In the genomic region with DNA sequence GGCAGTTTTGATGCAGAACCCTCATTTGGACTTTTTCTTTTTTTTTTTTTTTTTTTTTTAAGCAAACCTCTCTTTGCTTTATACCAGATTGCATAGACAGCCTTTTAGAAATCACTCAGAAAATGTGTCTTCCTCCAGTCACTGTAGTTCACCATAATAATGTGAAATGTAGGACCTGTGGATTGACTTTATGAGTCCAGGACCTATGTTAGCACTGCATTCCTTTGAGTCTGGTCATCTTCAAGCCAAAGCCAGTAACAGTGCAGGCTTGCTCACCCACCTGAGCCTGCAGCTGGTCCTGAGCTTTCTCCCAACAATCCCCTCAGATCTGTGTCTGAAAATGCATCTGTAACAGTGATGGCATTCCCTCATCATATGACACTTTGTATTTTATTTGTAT, we compare ENCODE assay signal across 33 cellular contexts.
A peak's percentile ranks its signal among the peaks of the same experiment; 100 is the strongest.
DNase-seq lines count a peak whose midpoint lies in the region; ATAC-seq, FAIRE-seq and TF ChIP-seq lines count a peak whose summit lies in the region.
"Had no signal": no experiment of that assay in that cellular context is flagged by ENCODE, and none has a peak within 500 bp of the region (broad histone marks: within the 10 kb centered on the region; RNA-seq: fewer than 3 reads in every experiment).

No MANE protein-coding gene starts in this region.

- H3K4me1 Mint-ChIP-seq in HFFc6 (ENCODE audit: low read depth), result peaks cover 64% of the 10 kb centered on the region
- H3K4me1 Mint-ChIP-seq in effector memory CD8-positive, alpha-beta T cell (ENCODE audit: low read depth in 2 of 2), result peaks cover 0 to 1% of the 10 kb centered on the region in 2 donors
- H3K4me1 Mint-ChIP-seq: activated B cell treated with CpG ODN at 0.5 μM for 24 hours; activated naive CD8-positive, alpha-beta T cell treated with anti-CD3 and anti-CD28 coated beads for 36 hours; B cell; memory B cell had no signal

- peaks cover 46% of the 10 kb centered on the region for H3K4me1 ChIP-seq in A549
- H3K4me1 ChIP-seq: colonic mucosa, HAP-1, sigmoid colon, thyroid gland had no signal

- H3K4me3 Mint-ChIP-seq in HFFc6, result no peak overlapping the region
- no peak overlapping the region for H3K4me3 Mint-ChIP-seq in effector memory CD8-positive, alpha-beta T cell
- H3K4me3 Mint-ChIP-seq: activated B cell treated with CpG ODN at 0.5 μM for 24 hours; activated naive CD8-positive, alpha-beta T cell treated with anti-CD3 and anti-CD28 coated beads for 36 hours; B cell; brain; endodermal cell; IgD-negative memory B cell; memory B cell; stimulated activated naive CD8-positive, alpha-beta T cell treated with anti-CD3 and anti-CD28 coated beads, Interleukin-15, Interleukin-2, amounts not matched to agents 100 ng/mL and 50 ng/mL, for 24 hours had no signal

- peak in 1 of 2 experiments; percentile 43; a peak in 1 of 6 replicates for ATAC-seq in A549
- ATAC-seq in effector memory CD8-positive, alpha-beta T cell (replicated peaks), result no peak
- ATAC-seq in HG02970 (IDR thresholded peaks at IDR 0.05; ENCODE audit: low FRiP score, unreplicated experiment), result no peak
- ATAC-seq: GM12878, left colon had no signal

- no peaks in the 10 kb centered on the region for H3K36me3 Mint-ChIP-seq in HFFc6 (ENCODE audit: low read depth)
- H3K36me3 Mint-ChIP-seq in effector memory CD8-positive, alpha-beta T cell (ENCODE audit: insufficient read depth), result no peaks in the 10 kb centered on the region
- H3K36me3 Mint-ChIP-seq: activated naive CD8-positive, alpha-beta T cell treated with anti-CD3 and anti-CD28 coated beads for 36 hours; brain; IgD-negative memory B cell; memory B cell had no signal

- H3K27me3 Mint-ChIP-seq in HFFc6 (ENCODE audit: insufficient read depth), result no peaks in the 10 kb centered on the region; the same call in 1 of the 2 replicates
- H3K27me3 Mint-ChIP-seq in effector memory CD8-positive, alpha-beta T cell, result peaks cover 32 to 35% of the 10 kb centered on the region in 2 donors
- H3K27me3 Mint-ChIP-seq: brain, progenitor cell of endocrine pancreas had no signal

- no peak for FAIRE-seq in A549 (lab: Jason Lieb, UNC)
- no peak for FAIRE-seq in GM12892 (lab: Jason Lieb, UNC)
- FAIRE-seq: GM12878 had no signal

- TF ChIP-seq CTCF in A549 (IDR thresholded peaks at IDR 0.05) (no peak), HFFc6 (IDR thresholded peaks at IDR 0.05) (no peak)

- no peaks in the 10 kb centered on the region for H3K9me3 ChIP-seq in A549
- H3K9me3 ChIP-seq: colonic mucosa, HAP-1, sigmoid colon, thyroid gland had no signal

- CTCF ChIA-PET in A549 (lab: Yijun Ruan, JAX), result interaction anchor here (0.6 to 0.8 kb wide), 3 partner anchors 9 to 147 kb away, joined by 3 to 5 read pairs (median 4); no protein-coding TSS in a partner anchor

- no peaks in the 10 kb centered on the region for H3K9me3 Mint-ChIP-seq in HFFc6
- H3K9me3 Mint-ChIP-seq in effector memory CD8-positive, alpha-beta T cell, result no peaks in the 10 kb centered on the region
- H3K9me3 Mint-ChIP-seq: activated B cell treated with CpG ODN at 0.5 μM for 24 hours; activated naive CD8-positive, alpha-beta T cell treated with anti-CD3 and anti-CD28 coated beads for 36 hours; endodermal cell; IgD-negative memory B cell; memory B cell; stimulated activated naive CD8-positive, alpha-beta T cell treated with anti-CD3 and anti-CD28 coated beads, Interleukin-15, Interleukin-2, amounts not matched to agents 100 ng/mL and 50 ng/mL, for 24 hours had no signal

- no peak for TF ChIP-seq EP300 in A549 (IDR thresholded peaks at IDR 0.05)

- H3K27ac ChIP-seq in A549, result no peak overlapping the region; a peak in 1 of 6 replicates
- H3K27ac ChIP-seq: colonic mucosa, sigmoid colon, thyroid gland had no signal

- DNase-seq in A549 (ENCODE audit: low read depth in 1 of 2, low spot score in 1 of 2), result no peak
- DNase-seq in HFFc6, result peak; percentile 18
- peak; percentile 36 for DNase-seq in astrocyte of the hippocampus (ENCODE audit: low read depth, low spot score)
- peak; percentile 10 for DNase-seq in iris pigment epithelial cell (ENCODE audit: low read depth)
- DNase-seq in activated CD4-positive, alpha-beta T cell treated with anti-CD3 and anti-CD28 coated beads, Interleukin-2, amount 50 U/mL, for 4 hours, result no peak
- no peak for DNase-seq in effector memory CD8-positive, alpha-beta T cell
- no peak for DNase-seq in GM12892 (ENCODE audit: insufficient read length)
- DNase-seq: 8988T; activated B cell treated with CpG ODN at 0.5 μM for 24 hours; activated CD4-positive, alpha-beta T cell treated with anti-CD3 and anti-CD28 coated beads, Interleukin-2, amount 50 U/mL, for 48 hours; activated CD8-positive, alpha-beta memory T cell treated with anti-CD3 and anti-CD28 coated beads, Interleukin-2, amount 50 U/mL, for 48 hours; activated naive CD8-positive, alpha-beta T cell treated with anti-CD3 and anti-CD28 coated beads for 36 hours; colonic mucosa; DMS153; endodermal cell; left colon; NCI-H2081 treated with DMSO at 0.1 percent for 48 hours; OCI-M1; SHP77 treated with DMSO at 0.1 percent for 48 hours; sigmoid colon; stimulated activated CD4-positive, alpha-beta T cell treated with anti-CD3 and anti-CD28 coated beads, Interleukin-15, amount 100 ng/mL, for 24 hours; SW 1271; T1000; thyroid gland had no signal

- no peak overlapping the region for H3K27ac Mint-ChIP-seq in HFFc6
- peak overlapping the region in 1 of 2 donors; percentile 64 for H3K27ac Mint-ChIP-seq in effector memory CD8-positive, alpha-beta T cell
- H3K27ac Mint-ChIP-seq: activated B cell treated with CpG ODN at 0.5 μM for 24 hours; activated naive CD8-positive, alpha-beta T cell treated with anti-CD3 and anti-CD28 coated beads for 36 hours; B cell; brain; endodermal cell; memory B cell; progenitor cell of endocrine pancreas; stimulated activated naive CD8-positive, alpha-beta T cell treated with anti-CD3 and anti-CD28 coated beads, Interleukin-15, Interleukin-2, amounts not matched to agents 100 ng/mL and 50 ng/mL, for 24 hours had no signal

- POLR2A ChIA-PET in A549 (lab: Yijun Ruan, JAX), result no interaction called here

- TF ChIP-seq RAD21 in A549 (conservative IDR thresholded peaks at IDR 0.05 in 1 of 2, IDR thresholded peaks at IDR 0.05 in 1 of 2), result no peak

- no peak overlapping the region for H3K4me3 ChIP-seq in A549
- H3K4me3 ChIP-seq: colonic mucosa, GM12878, HAP-1, sigmoid colon, thyroid gland had no signal

- TF ChIP-seq POLR2A in A549 (IDR thresholded peaks at IDR 0.05; ENCODE audit: low read length) (no peak), GM12892 (IDR thresholded peaks at IDR 0.05; ENCODE audit: low read depth, low read length) (no peak)

- H3K4me2 ChIP-seq in A549, result 0 out of 3 replicates have a peak overlapping the region, but pooled peaks have one; percentile 10

TF ChIP-seq in A549, 52 proteins besides CTCF, POLR2A, EP300 and RAD21:
- TF ChIP-seq GATA3 (IDR thresholded peaks at IDR 0.05; ENCODE audit: borderline replicate concordance) (no peak), FOSL2 (IDR thresholded peaks at IDR 0.05) (no peak), FOSL2 (CRISPR knock-in tag; IDR thresholded peaks at IDR 0.05) (no peak), ESRRA (IDR thresholded peaks at IDR 0.05; ENCODE audit: borderline replicate concordance, low read length) (no peak), E2F6 (IDR thresholded peaks at IDR 0.05; ENCODE audit: borderline replicate concordance, low read depth) (no peak), HOXA7 (CRISPR knock-in tag; IDR thresholded peaks at IDR 0.05) (no peak), RCOR1 (IDR thresholded peaks at IDR 0.05; ENCODE audit: low read depth, low read length) (no peak), ZC3H11A (IDR thresholded peaks at IDR 0.05) (no peak), BHLHE40 (IDR thresholded peaks at IDR 0.05; ENCODE audit: low read depth, low read length) (no peak), HES2 (IDR thresholded peaks at IDR 0.05) (no peak), MYC (IDR thresholded peaks at IDR 0.05; ENCODE audit: borderline replicate concordance, low read length) (no peak), CBX2 (IDR thresholded peaks at IDR 0.05; ENCODE audit: borderline replicate concordance, low read depth) (no peak)
- TF ChIP-seq, protein P1, sequence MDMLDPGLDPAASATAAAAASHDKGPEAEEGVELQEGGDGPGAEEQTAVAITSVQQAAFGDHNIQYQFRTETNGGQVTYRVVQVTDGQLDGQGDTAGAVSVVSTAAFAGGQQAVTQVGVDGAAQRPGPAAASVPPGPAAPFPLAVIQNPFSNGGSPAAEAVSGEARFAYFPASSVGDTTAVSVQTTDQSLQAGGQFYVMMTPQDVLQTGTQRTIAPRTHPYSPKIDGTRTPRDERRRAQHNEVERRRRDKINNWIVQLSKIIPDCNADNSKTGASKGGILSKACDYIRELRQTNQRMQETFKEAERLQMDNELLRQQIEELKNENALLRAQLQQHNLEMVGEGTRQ (IDR thresholded peaks at IDR 0.05), result no peak

Comparison
In these comparisons a context has a peak if more than half of its experiments do, and no peak if none do; other contexts are left out.
1. DNase-seq: peak in HFFc6 (single experiment), astrocyte of the hippocampus (single experiment) and iris pigment epithelial cell (single experiment); none in A549 (0 of 2), activated CD4-positive, alpha-beta T cell treated with anti-CD3 and anti-CD28 coated beads, Interleukin-2, amount 50 U/mL, for 4 hours (0 of 2), effector memory CD8-positive, alpha-beta T cell (0 of 3) and GM12892 (single experiment).